Comparison of ENCODE assay signal across 8 cellular contexts in the genomic region with DNA sequence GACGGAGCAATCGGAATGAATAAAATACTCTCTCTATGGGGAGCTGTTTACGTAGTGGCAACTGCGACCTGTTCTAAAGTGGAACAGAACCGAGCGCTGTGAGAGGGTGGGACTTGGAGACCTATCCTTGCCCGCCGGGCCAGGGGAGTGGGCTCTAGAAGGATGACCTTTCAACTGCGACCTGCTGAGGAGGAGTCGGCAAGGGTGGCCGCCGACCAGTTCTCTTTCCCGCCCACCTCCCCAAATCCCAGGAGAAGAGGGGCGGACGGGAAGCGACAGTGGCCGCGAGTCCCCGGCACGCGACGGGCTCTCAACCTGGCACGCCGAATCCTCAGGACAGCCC. TPM values are rescaled to one million over a fixed set of nuclear protein-coding genes. Genes with fewer than 3 reads are reported as not detected.
DNase-seq lines count a peak whose midpoint lies in the region; ATAC-seq and TF ChIP-seq lines count a peak whose summit lies in the region.

No MANE protein-coding gene starts in this region.

- H3K4me2 ChIP-seq in osteoblast (ENCODE audit: insufficient read depth, low read length) = peak overlapping the region; percentile 98

- H3K36me3 ChIP-seq in osteoblast (ENCODE audit: insufficient read depth, low read length) = peaks cover 2% of the 10 kb centered on the region

- peak overlapping the region; percentile 77 for H3K27ac ChIP-seq in osteoblast (ENCODE audit: low read depth, low read length)

- peak; percentile 51 for DNase-seq in NCI-H1436 (lab: John Stamatoyannopoulos, UW)
- DNase-seq in NCI-H1436 treated with DMSO at 0.1 percent for 48 hours (lab: John Stamatoyannopoulos, UW) = no peak
- peak; percentile 21 for DNase-seq in NOMO-1 treated with DMSO at 0.1 percent for 48 hours (lab: John Stamatoyannopoulos, UW; ENCODE audit: unreplicated experiment)
- DNase-seq in activated effector memory CD4-positive, alpha-beta T cell treated with anti-CD3 and anti-CD28 coated beads, Interleukin-2, amount 50 U/mL, for 16 hours = peak; percentile 81
- peak; percentile 20 to 66 for DNase-seq in foreskin fibroblast
- peak; percentile 73 for DNase-seq in osteoblast (ENCODE audit: insufficient read length, low spot score, missing footprints)
- DNase-seq in T1000 (lab: John Stamatoyannopoulos, UW) = no peak

- H3K4me1 ChIP-seq in osteoblast (ENCODE audit: insufficient read depth, low read length) = peaks cover 28% of the 10 kb centered on the region

- peaks cover 16% of the 10 kb centered on the region for H3K79me2 ChIP-seq in osteoblast (ENCODE audit: insufficient read depth, low read length)

- H3K9me3 ChIP-seq in osteoblast (ENCODE audit: low read depth, low read length) = no peaks in the 10 kb centered on the region

- no peaks in the 10 kb centered on the region for H4K20me1 ChIP-seq in osteoblast (ENCODE audit: insufficient read depth, low read length)

- H2AFZ ChIP-seq in osteoblast (ENCODE audit: low read length) = peak overlapping the region; percentile 92

- TF ChIP-seq CTCF in foreskin fibroblast (IDR thresholded peaks at IDR 0.05; ENCODE audit: low read depth, low read length) (no peak), osteoblast (IDR thresholded peaks at IDR 0.05; ENCODE audit: extremely low read depth, low read depth, low read length) (no peak)

- peak; percentile 15 for ATAC-seq in HG02840 (IDR thresholded peaks at IDR 0.05; ENCODE audit: low FRiP score, unreplicated experiment)

- H3K4me3 ChIP-seq in foreskin fibroblast (ENCODE audit: low read depth in 1 of 2, low read length in 2 of 2) (peak overlapping the region; percentile 70 to 85), osteoblast (ENCODE audit: insufficient read depth, low read length) (peak overlapping the region; percentile 89)

- no peaks in the 10 kb centered on the region for H3K27me3 ChIP-seq in osteoblast (ENCODE audit: insufficient read depth, low read length)

RNA-seq across cellular contexts. Expression of a gene that starts 0.6 kb away (rescaled TPM):
- 19.2 and 23.3 TPM in 2 replicates for total RNA-seq in osteoblast

Comparison
In these comparisons a context has a peak if more than half of its experiments do, and no peak if none do; other contexts are left out.
1. DNase-seq: peak in NCI-H1436 (single experiment), NOMO-1 treated with DMSO at 0.1 percent for 48 hours (single experiment), activated effector memory CD4-positive, alpha-beta T cell treated with anti-CD3 and anti-CD28 coated beads, Interleukin-2, amount 50 U/mL, for 16 hours (single experiment), foreskin fibroblast (2 of 2) and osteoblast (single experiment); none in NCI-H1436 treated with DMSO at 0.1 percent for 48 hours (single experiment) and T1000 (single experiment).